ENCODE assay signal across 8 cellular contexts in the genomic region with DNA sequence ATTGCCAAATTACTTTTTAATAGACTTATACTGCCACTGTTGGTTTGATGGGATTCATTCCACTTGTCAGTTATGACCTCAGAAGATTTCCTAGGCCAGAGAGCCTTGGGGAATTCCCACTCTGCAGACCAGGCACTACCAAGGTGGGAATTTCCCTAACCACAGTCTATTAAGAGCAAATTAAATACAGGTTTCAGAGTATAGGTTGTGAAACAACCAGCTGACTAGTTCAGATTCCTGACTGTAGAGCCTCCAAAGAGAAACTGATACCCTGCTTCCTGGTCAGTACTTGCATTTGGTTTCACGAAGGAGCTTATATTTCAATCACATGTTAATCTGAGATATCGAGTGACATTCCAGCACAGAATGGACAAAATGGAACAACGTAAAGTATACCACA.
A peak's percentile ranks its signal among the peaks of the same experiment; 100 is the strongest.
DNase-seq lines count a peak whose midpoint lies in the region; ATAC-seq and TF ChIP-seq lines count a peak whose summit lies in the region.

No MANE protein-coding gene starts in this region.

- H3K27ac ChIP-seq in uterus = no peak overlapping the region

- H3K36me3 ChIP-seq in uterus = no peaks in the 10 kb centered on the region

- in situ Hi-C loops in astrocyte of the cerebellum (cut with HindIII; ENCODE audit: low sequenced_read_pairs) = no loop called here

- H3K27ac Mint-ChIP-seq in naive thymus-derived CD8-positive, alpha-beta T cell = no peak overlapping the region

- POLR2A ChIA-PET in naive thymus-derived CD8-positive, alpha-beta T cell (lab: Charles Lee) = no interaction called here

- ATAC-seq in HG03097 (IDR thresholded peaks at IDR 0.05; ENCODE audit: low FRiP score, unreplicated experiment) = peak; percentile 71
- ATAC-seq in naive thymus-derived CD8-positive, alpha-beta T cell = no peak

- H3K27me3 ChIP-seq in uterus = no peaks in the 10 kb centered on the region

- no peak overlapping the region for H3K4me3 Mint-ChIP-seq in naive thymus-derived CD8-positive, alpha-beta T cell

- H3K27me3 Mint-ChIP-seq in naive thymus-derived CD8-positive, alpha-beta T cell = no peaks in the 10 kb centered on the region

- H3K4me3 ChIP-seq in astrocyte of the cerebellum (ENCODE audit: low read depth, low read length) = no peak overlapping the region
- no peak overlapping the region for H3K4me3 ChIP-seq in uterus

- TF ChIP-seq POLR2A in uterus (IDR thresholded peaks at IDR 0.05) = no peak

- DNase-seq in activated naive CD4-positive, alpha-beta T cell treated with Interleukin-2 at 50 U/mL for 16 hours = peak; percentile 13
- DNase-seq in activated naive CD4-positive, alpha-beta T cell (lab: John Stamatoyannopoulos, UW) = no peak
- DNase-seq in astrocyte of the cerebellum (ENCODE audit: low read depth) (peak; percentile 59), pulmonary artery endothelial cell (ENCODE audit: low read depth, low spot score) (peak; percentile 46), uterus (no peak)
- no peak for DNase-seq in naive thymus-derived CD8-positive, alpha-beta T cell
- no peak for DNase-seq in activated CD8-positive, alpha-beta memory T cell treated with anti-CD3 and anti-CD28 coated beads, Interleukin-2, amount 50 U/mL, for 48 hours

- H3K9me3 Mint-ChIP-seq in naive thymus-derived CD8-positive, alpha-beta T cell = peaks cover 5 to 28% (median 19%) of the 10 kb centered on the region in 9 donors

- peaks cover 26 to 33% (median 27%) of the 10 kb centered on the region in 3 donors for H3K36me3 Mint-ChIP-seq in naive thymus-derived CD8-positive, alpha-beta T cell

- H3K4me1 ChIP-seq in uterus = no peaks in the 10 kb centered on the region

- H3K4me1 Mint-ChIP-seq in naive thymus-derived CD8-positive, alpha-beta T cell = peaks cover 0 to 5% (median under 1%) of the 10 kb centered on the region in 4 donors

- no peaks in the 10 kb centered on the region for H3K9me3 ChIP-seq in uterus

- TF ChIP-seq CTCF in astrocyte of the cerebellum (IDR thresholded peaks at IDR 0.05; ENCODE audit: low read depth, low read length, missing control alignments) = no peak
- TF ChIP-seq CTCF in uterus (IDR thresholded peaks at IDR 0.05) = no peak

- intact Hi-C loops in uterus (cut with DNase I; ENCODE audit: low total_unique reads) = no loop called here

Comparison
In these comparisons a context has a peak if more than half of its experiments do, and no peak if none do; other contexts are left out.
1. DNase-seq: peak in activated naive CD4-positive, alpha-beta T cell treated with Interleukin-2 at 50 U/mL for 16 hours (single experiment), astrocyte of the cerebellum (single experiment) and pulmonary artery endothelial cell (single experiment); none in activated naive CD4-positive, alpha-beta T cell (0 of 4), naive thymus-derived CD8-positive, alpha-beta T cell (0 of 10), activated CD8-positive, alpha-beta memory T cell treated with anti-CD3 and anti-CD28 coated beads, Interleukin-2, amount 50 U/mL, for 48 hours (single experiment) and uterus (0 of 2).